ENCODE assay signal across 13 cellular contexts in the genomic region with DNA sequence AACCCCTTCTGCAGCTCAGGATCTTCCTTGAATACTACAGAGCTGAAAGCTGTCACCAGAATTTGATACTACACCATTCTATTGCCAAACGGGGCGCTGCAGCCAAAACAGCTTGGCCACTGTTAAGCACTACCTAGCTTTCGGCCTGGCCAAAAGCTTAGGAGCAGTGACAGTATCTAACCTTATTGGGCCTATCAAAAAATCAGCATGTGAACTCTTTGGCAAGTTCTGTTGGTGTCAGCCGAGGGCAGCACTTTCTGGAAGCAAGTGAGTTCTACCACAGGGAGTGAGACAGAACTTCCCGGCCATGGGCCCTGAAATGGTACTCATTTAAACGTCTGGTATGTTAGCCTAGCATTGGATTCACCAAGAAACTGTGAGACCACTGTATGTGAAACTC. TPM values are rescaled to one million over a fixed set of nuclear protein-coding genes. Genes with fewer than 3 reads are reported as not detected.
DNase-seq lines count a peak whose midpoint lies in the region; ATAC-seq and TF ChIP-seq lines count a peak whose summit lies in the region.
"Had no signal": no experiment of that assay in that cellular context is flagged by ENCODE, and none has a peak within 500 bp of the region (broad histone marks: within the 10 kb centered on the region; RNA-seq: fewer than 3 reads in every experiment).

No MANE protein-coding gene starts in this region.

- H3K4me1 ChIP-seq in upper lobe of left lung: no peaks in the 10 kb centered on the region
- no peaks in the 10 kb centered on the region for H3K4me1 ChIP-seq in effector memory CD4-positive, alpha-beta T cell (ENCODE audit: control insufficient read depth, insufficient read depth, low read length, poor library complexity, severe bottlenecking)

- ATAC-seq in memory B cell (ENCODE audit: low read depth) (no peak), upper lobe of left lung (ENCODE audit: low FRiP score in 2 of 2) (peak in 1 of 2 donors; percentile 65)
- ATAC-seq: activated CD4-positive, CD25-positive, alpha-beta regulatory T cell treated with anti-CD3 and anti-CD28 coated beads, Interleukin-2, amount 50 U/mL, for 24 hours; stimulated activated naive CD8-positive, alpha-beta T cell treated with anti-CD3 and anti-CD28 coated beads, Interleukin-15, Interleukin-2, amounts not matched to agents 100 U/mL and 50 U/mL, for 24 hours had no signal

- DNase-seq in LHCN-M2 (ENCODE audit: low read depth): peak; percentile 72
- DNase-seq in fibroblast of gingiva (ENCODE audit: low read depth): peak; percentile 5
- no peak for DNase-seq in memory B cell (ENCODE audit: low spot score in 2 of 2)
- DNase-seq in upper lobe of left lung: no peak
- DNase-seq in COLO668 (lab: John Stamatoyannopoulos, UW; ENCODE audit: unreplicated experiment): no peak
- DNase-seq in effector memory CD4-positive, alpha-beta T cell: no peak
- DNase-seq in stimulated activated CD4-positive, alpha-beta T cell treated with anti-CD3 and anti-CD28 coated beads, Interleukin-1b, Interleukin-23, amount 100 ng/mL, for 48 hours: no peak
- DNase-seq: amniotic stem cell; glutamatergic neuron; NCI-H2081 treated with DMSO at 0.1 percent for 48 hours; stimulated activated CD4-positive, alpha-beta T cell treated with anti-CD3 and anti-CD28 coated beads, Interleukin-4, amount 100 ng/mL, for 1 hour; stimulated activated naive CD8-positive, alpha-beta T cell treated with anti-CD3 and anti-CD28 coated beads, Interleukin-15, Interleukin-2, amounts not matched to agents 100 U/mL and 50 U/mL, for 24 hours had no signal

- H3K27me3 Mint-ChIP-seq in memory B cell: no peaks in the 10 kb centered on the region

- peaks cover 4% of the 10 kb centered on the region for H3K9me3 Mint-ChIP-seq in memory B cell

- TF ChIP-seq EP300 in upper lobe of left lung (IDR thresholded peaks at IDR 0.05): no peak

- TF ChIP-seq POLR2A in upper lobe of left lung (IDR thresholded peaks at IDR 0.05): no peak

- H3K27ac ChIP-seq in upper lobe of left lung: peak overlapping the region in 3 of 4 donors; percentile 2 to 50 (median 28)
- no peak overlapping the region for H3K27ac ChIP-seq in effector memory CD4-positive, alpha-beta T cell (ENCODE audit: insufficient read depth, low read length, poor library complexity, severe bottlenecking)

- H3K4me3 ChIP-seq in upper lobe of left lung: no peak overlapping the region
- no peak overlapping the region for H3K4me3 ChIP-seq in effector memory CD4-positive, alpha-beta T cell (ENCODE audit: insufficient read depth, low read depth, low read length, poor library complexity, severe bottlenecking)

- 74 to 84% methylated on average over 6 of the region's 6 CpGs for WGBS in upper lobe of left lung, 2 donors

- H3K27ac Mint-ChIP-seq in memory B cell: no peak overlapping the region

- peak overlapping the region; percentile 15 for H3K4me3 Mint-ChIP-seq in memory B cell

- no peaks in the 10 kb centered on the region for H3K27me3 ChIP-seq in upper lobe of left lung
- H3K27me3 ChIP-seq in effector memory CD4-positive, alpha-beta T cell (replicated peaks; ENCODE audit: control insufficient read depth, insufficient read depth, low read length, poor library complexity, severe bottlenecking): no peaks in the 10 kb centered on the region

- TF ChIP-seq CTCF in upper lobe of left lung (IDR thresholded peaks at IDR 0.05): no peak

- H3K36me3 ChIP-seq in upper lobe of left lung: no peaks in the 10 kb centered on the region
- H3K36me3 ChIP-seq in effector memory CD4-positive, alpha-beta T cell (ENCODE audit: control insufficient read depth, insufficient read depth, low read length): no peaks in the 10 kb centered on the region

- peaks cover 2% of the 10 kb centered on the region for H3K36me3 Mint-ChIP-seq in memory B cell

- no peaks in the 10 kb centered on the region for H3K9me3 ChIP-seq in upper lobe of left lung
- no peaks in the 10 kb centered on the region for H3K9me3 ChIP-seq in effector memory CD4-positive, alpha-beta T cell (ENCODE audit: control insufficient read depth, low read length)

- H3K4me1 Mint-ChIP-seq in memory B cell: peaks cover 2% of the 10 kb centered on the region

RNA-seq across cellular contexts. Expression of gene GYG1, which starts 16.1 kb away (rescaled TPM):
- total RNA-seq in LHCN-M2 (2014; rRNA removed) (20.2 and 35.2 TPM in 2 replicates), upper lobe of left lung (10 to 100 TPM; 10.5 to 48.6 (median 31.5) TPM)
- polyA plus RNA-seq in LHCN-M2 (2012): 53.5 TPM

Comparison
In these comparisons a context has a peak if more than half of its experiments do, and no peak if none do; other contexts are left out.
1. DNase-seq: peak in LHCN-M2 (single experiment) and fibroblast of gingiva (single experiment); none in memory B cell (0 of 2), upper lobe of left lung (0 of 2), COLO668 (single experiment), effector memory CD4-positive, alpha-beta T cell (0 of 3) and stimulated activated CD4-positive, alpha-beta T cell treated with anti-CD3 and anti-CD28 coated beads, Interleukin-1b, Interleukin-23, amount 100 ng/mL, for 48 hours (single experiment).